Comparison of ENCODE assay signal across 20 cellular contexts in the genomic region with DNA sequence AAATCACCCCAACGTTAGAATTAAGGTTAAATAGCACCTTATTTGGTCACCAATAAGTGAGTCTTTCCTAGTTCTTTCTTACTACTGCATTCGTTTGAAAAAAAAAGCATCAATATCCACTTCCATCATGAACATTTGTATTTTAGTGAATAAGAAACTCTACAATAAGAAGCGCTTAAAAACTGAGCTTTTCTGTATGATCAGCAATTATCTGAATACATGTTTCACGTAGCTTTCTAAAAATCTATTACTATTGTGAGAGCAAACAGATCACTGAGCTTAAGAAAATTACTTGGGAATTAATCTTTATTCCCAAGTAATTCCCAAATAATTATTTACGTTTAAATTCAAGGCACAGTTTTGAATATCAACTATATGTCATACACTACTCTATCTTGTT. TPM values are rescaled to one million over a fixed set of nuclear protein-coding genes. Genes with fewer than 3 reads are reported as not detected.
A peak's percentile ranks its signal among the peaks of the same experiment; 100 is the strongest.
DNase-seq lines count a peak whose midpoint lies in the region; ATAC-seq, FAIRE-seq and TF ChIP-seq lines count a peak whose summit lies in the region.
"Had no signal": no experiment of that assay in that cellular context is flagged by ENCODE, and none has a peak within 500 bp of the region (broad histone marks: within the 10 kb centered on the region; RNA-seq: fewer than 3 reads in every experiment).

No MANE protein-coding gene starts in this region.

- H3K36me3 Mint-ChIP-seq in WTC11 = peaks cover 34% of the 10 kb centered on the region
- peaks cover 31% of the 10 kb centered on the region for H3K36me3 Mint-ChIP-seq in neural crest cell (ENCODE audit: low read depth)
- H3K36me3 Mint-ChIP-seq in activated CD8-positive, alpha-beta T cell treated with anti-CD3 and anti-CD28 coated beads, Interleukin-2, amount 10 ng/mL, durations not matched to agents 7 days and 5 days (ENCODE audit: low read depth) = peaks cover 19% of the 10 kb centered on the region

- H3K4me2 ChIP-seq in A549 = no peak overlapping the region

- DNase-seq in A549 (ENCODE audit: low read depth in 1 of 2, low spot score in 1 of 2) (no peak), GM10248 (ENCODE audit: extremely low spot score) (no peak), WTC11 (ENCODE audit: low spot score) (no peak), neural crest cell (ENCODE audit: low read depth, low spot score) (no peak), left colon (no peak)
- no peak for DNase-seq in activated CD8-positive, alpha-beta T cell treated with anti-CD3 and anti-CD28 coated beads, Interleukin-2, amount 10 ng/mL, durations not matched to agents 7 days and 5 days
- DNase-seq: 8988T; BE2C; CD4-positive, alpha-beta T cell; DMS153; DMS79; GDM1; GOT3; KG1 had no signal

- CTCF ChIA-PET in A549 (lab: Yijun Ruan, JAX) (interaction anchor here (0.6 to 2.2 kb wide), 16 partner anchors 13 to 1959 kb away, joined by 3 to 19 read pairs (median 4); no protein-coding TSS in a partner anchor), GM10248 (lab: Yijun Ruan, JAX) (interaction anchor here (0.9 to 2.2 kb wide), 9 partner anchors 12 to 191 kb away, joined by 3 to 7 read pairs (median 4); a partner anchor contains a TSS), WTC11 (lab: Charles Lee) (interaction anchor here (1.3 to 1.9 kb wide), 5 partner anchors 10 to 218 kb away, joined by 3 to 12 read pairs (median 10); no protein-coding TSS in a partner anchor)
- CTCF ChIA-PET in activated CD8-positive, alpha-beta T cell treated with anti-CD3 and anti-CD28 coated beads, Interleukin-2, amount 10 ng/mL, durations not matched to agents 7 days and 5 days (lab: Charles Lee) = interaction anchor here (0.6 to 3.4 kb wide), 12 partner anchors 8 to 488 kb away, joined by 3 to 14 read pairs (median 5); a partner anchor contains a TSS

- H3K27me3 Mint-ChIP-seq in WTC11 (ENCODE audit: low read depth) = no peaks in the 10 kb centered on the region
- H3K27me3 Mint-ChIP-seq in neural crest cell (ENCODE audit: low read depth) = no peaks in the 10 kb centered on the region
- H3K27me3 Mint-ChIP-seq in activated CD8-positive, alpha-beta T cell treated with anti-CD3 and anti-CD28 coated beads, Interleukin-2, amount 10 ng/mL, durations not matched to agents 7 days and 5 days (ENCODE audit: low read depth) = no peaks in the 10 kb centered on the region
- H3K27me3 Mint-ChIP-seq: CD4-positive, alpha-beta T cell; IgD-negative memory B cell had no signal

- intact Hi-C loops in left colon (cut with DNase I, micrococcal nuclease) = no loop called here

- ATAC-seq in A549 (no peak), WTC11 (no peak), left colon (no peak), HG02798 (IDR thresholded peaks at IDR 0.05; ENCODE audit: poor library complexity, unreplicated experiment) (no peak), HG03469 (IDR thresholded peaks at IDR 0.05; ENCODE audit: unreplicated experiment) (no peak)
- no peak for ATAC-seq in activated CD8-positive, alpha-beta T cell treated with anti-CD3 and anti-CD28 coated beads, Interleukin-2, amount 10 ng/mL, durations not matched to agents 7 days and 5 days

- H3K9me3 Mint-ChIP-seq in WTC11 (peaks cover 10% of the 10 kb centered on the region), neural crest cell (peaks cover 2% of the 10 kb centered on the region)
- H3K9me3 Mint-ChIP-seq in activated CD8-positive, alpha-beta T cell treated with anti-CD3 and anti-CD28 coated beads, Interleukin-2, amount 10 ng/mL, durations not matched to agents 7 days and 5 days (ENCODE audit: insufficient read depth) = peaks cover 2% of the 10 kb centered on the region

- 82% methylated on average over 5 of the region's 5 CpGs for WGBS in A549 (ENCODE audit: missing lambda C conversion rate)

- no peak overlapping the region for H3K4me3 Mint-ChIP-seq in WTC11
- H3K4me3 Mint-ChIP-seq in neural crest cell = no peak overlapping the region
- H3K4me3 Mint-ChIP-seq in activated CD8-positive, alpha-beta T cell treated with anti-CD3 and anti-CD28 coated beads, Interleukin-2, amount 10 ng/mL, durations not matched to agents 7 days and 5 days = no peak overlapping the region
- H3K4me3 Mint-ChIP-seq: CD4-positive, alpha-beta T cell had no signal

- POLR2A ChIA-PET in A549 (lab: Yijun Ruan, JAX) (no interaction called here), GM10248 (lab: Yijun Ruan, JAX) (no interaction called here), WTC11 (lab: Charles Lee) (no interaction called here)
- POLR2A ChIA-PET in activated CD8-positive, alpha-beta T cell treated with anti-CD3 and anti-CD28 coated beads, Interleukin-2, amount 10 ng/mL, durations not matched to agents 7 days and 5 days (lab: Charles Lee) = no interaction called here

- FAIRE-seq in A549 (lab: Jason Lieb, UNC) = no peak
- FAIRE-seq: D721Med had no signal

- TF ChIP-seq RAD21 in A549 (conservative IDR thresholded peaks at IDR 0.05 in 1 of 2, IDR thresholded peaks at IDR 0.05 in 1 of 2) = no peak

- TF ChIP-seq POLR2A in A549 (IDR thresholded peaks at IDR 0.05; ENCODE audit: low read length) = no peak

- H3K4me3 ChIP-seq in A549 = no peak overlapping the region

- H3K27ac Mint-ChIP-seq in WTC11 (peak overlapping the region; percentile 50; the same call in 1 of the 2 replicates), neural crest cell (ENCODE audit: unreplicated experiment) (peak overlapping the region; percentile 8)
- no peak overlapping the region for H3K27ac Mint-ChIP-seq in activated CD8-positive, alpha-beta T cell treated with anti-CD3 and anti-CD28 coated beads, Interleukin-2, amount 10 ng/mL, durations not matched to agents 7 days and 5 days
- H3K27ac Mint-ChIP-seq: CD4-positive, alpha-beta T cell; IgD-negative memory B cell had no signal

- H3K4me1 Mint-ChIP-seq in WTC11 (peaks cover 3% of the 10 kb centered on the region; the same call in 1 of the 2 replicates), neural crest cell (peaks cover 19% of the 10 kb centered on the region)
- H3K4me1 Mint-ChIP-seq in activated CD8-positive, alpha-beta T cell treated with anti-CD3 and anti-CD28 coated beads, Interleukin-2, amount 10 ng/mL, durations not matched to agents 7 days and 5 days (ENCODE audit: low read depth) = no peaks in the 10 kb centered on the region

- peaks cover 3% of the 10 kb centered on the region; the same call in 2 of the 3 replicates for H3K9me3 ChIP-seq in A549
- H3K9me3 ChIP-seq: BE2C, Caco-2 had no signal

- TF ChIP-seq CTCF in A549 (IDR thresholded peaks at IDR 0.05) (no peak), GM10248 (IDR thresholded peaks at IDR 0.05; ENCODE audit: control extremely low read depth, extremely low read depth, low read depth, missing control alignments) (peak; percentile 2), WTC11 (IDR thresholded peaks at IDR 0.05) (no peak), neural crest cell (conservative IDR thresholded peaks at IDR 0.05) (no peak)

- H3K27ac ChIP-seq in A549 = no peak overlapping the region
- H3K27ac ChIP-seq: HL-60 had no signal

- no peaks in the 10 kb centered on the region for H3K4me1 ChIP-seq in A549
- H3K4me1 ChIP-seq: BE2C, Caco-2 had no signal

- TF ChIP-seq EP300 in A549 (IDR thresholded peaks at IDR 0.05) = no peak

TF ChIP-seq in A549, 52 proteins besides CTCF, POLR2A, EP300 and RAD21:
- peak; percentile 82 for TF ChIP-seq MAFK (IDR thresholded peaks at IDR 0.05; ENCODE audit: partially characterized antibody)
- no peak for TF ChIP-seq SREBF2 (IDR thresholded peaks at IDR 0.05)
TF ChIP-seq in A549: peak in this region for 1.

TF ChIP-seq in WTC11, 78 proteins besides CTCF, POLR2A, EP300 and RAD21 (continues in another document):
- TF ChIP-seq GTF2I (CRISPR knock-in tag; conservative IDR thresholded peaks at IDR 0.05) = no peak
- TF ChIP-seq, protein P1, sequence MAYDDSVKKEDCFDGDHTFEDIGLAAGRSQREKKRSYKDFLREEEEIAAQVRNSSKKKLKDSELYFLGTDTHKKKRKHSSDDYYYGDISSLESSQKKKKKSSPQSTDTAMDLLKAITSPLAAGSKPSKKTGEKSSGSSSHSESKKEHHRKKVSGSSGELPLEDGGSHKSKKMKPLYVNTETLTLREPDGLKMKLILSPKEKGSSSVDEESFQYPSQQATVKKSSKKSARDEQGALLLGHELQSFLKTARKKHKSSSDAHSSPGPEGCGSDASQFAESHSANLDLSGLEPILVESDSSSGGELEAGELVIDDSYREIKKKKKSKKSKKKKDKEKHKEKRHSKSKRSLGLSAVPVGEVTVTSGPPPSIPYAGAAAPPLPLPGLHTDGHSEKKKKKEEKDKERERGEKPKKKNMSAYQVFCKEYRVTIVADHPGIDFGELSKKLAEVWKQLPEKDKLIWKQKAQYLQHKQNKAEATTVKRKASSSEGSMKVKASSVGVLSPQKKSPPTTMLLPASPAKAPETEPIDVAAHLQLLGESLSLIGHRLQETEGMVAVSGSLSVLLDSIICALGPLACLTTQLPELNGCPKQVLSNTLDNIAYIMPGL (CRISPR knock-in tag; IDR thresholded peaks at IDR 0.05) = no peak
- TF ChIP-seq SOX15 (CRISPR knock-in tag; IDR thresholded peaks at IDR 0.05) = no peak
- no peak for TF ChIP-seq ZBTB21 (CRISPR knock-in tag; IDR thresholded peaks at IDR 0.05; ENCODE audit: borderline replicate concordance)
- TF ChIP-seq, protein P2, sequence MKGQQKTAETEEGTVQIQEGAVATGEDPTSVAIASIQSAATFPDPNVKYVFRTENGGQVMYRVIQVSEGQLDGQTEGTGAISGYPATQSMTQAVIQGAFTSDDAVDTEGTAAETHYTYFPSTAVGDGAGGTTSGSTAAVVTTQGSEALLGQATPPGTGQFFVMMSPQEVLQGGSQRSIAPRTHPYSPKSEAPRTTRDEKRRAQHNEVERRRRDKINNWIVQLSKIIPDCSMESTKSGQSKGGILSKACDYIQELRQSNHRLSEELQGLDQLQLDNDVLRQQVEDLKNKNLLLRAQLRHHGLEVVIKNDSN (CRISPR knock-in tag; IDR thresholded peaks at IDR 0.05) = no peak
- TF ChIP-seq ZNF263 (CRISPR knock-in tag; IDR thresholded peaks at IDR 0.05; ENCODE audit: low read depth) = no peak
- TF ChIP-seq SMAD4 (CRISPR knock-in tag; IDR thresholded peaks at IDR 0.05) = no peak
- TF ChIP-seq, protein P3, sequence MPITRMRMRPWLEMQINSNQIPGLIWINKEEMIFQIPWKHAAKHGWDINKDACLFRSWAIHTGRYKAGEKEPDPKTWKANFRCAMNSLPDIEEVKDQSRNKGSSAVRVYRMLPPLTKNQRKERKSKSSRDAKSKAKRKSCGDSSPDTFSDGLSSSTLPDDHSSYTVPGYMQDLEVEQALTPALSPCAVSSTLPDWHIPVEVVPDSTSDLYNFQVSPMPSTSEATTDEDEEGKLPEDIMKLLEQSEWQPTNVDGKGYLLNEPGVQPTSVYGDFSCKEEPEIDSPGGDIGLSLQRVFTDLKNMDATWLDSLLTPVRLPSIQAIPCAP (CRISPR knock-in tag; IDR thresholded peaks at IDR 0.05) = no peak

RNA-seq across cellular contexts. Expression of a gene that starts 32.5 kb away (rescaled TPM):
- polyA plus RNA-seq in A549 (2011; rRNA removed) (7.5 and 9.1 TPM in 2 replicates), A549 (2017; fragmentation: RNase III; extraction: RNeasy Plus Mini Kit Qiagen cat#74134 plus additional on column Dnase treatment) (3.7 to 4.3 TPM (median 4.2 TPM) in 3 replicates)
- 1.1 and 1.2 TPM in 2 replicates for polyA plus RNA-seq in A549 (2012; cell fraction: cytosol; rRNA removed)
- polyA plus RNA-seq in A549 (2012; cell fraction: nucleus; rRNA removed) = 1.1 and 2.0 TPM in 2 replicates
- polyA minus RNA-seq in A549 (2011; rRNA and poly(A)+ RNA removed) = 5.1 and 5.7 TPM in 2 replicates
- total RNA-seq in WTC11 (2021) (6.0 to 7.3 TPM (median 6.7 TPM) in 3 replicates), neural crest cell (13.2 and 13.8 TPM in 2 replicates), left colon (10 to 100 TPM; 16.2 to 19.4 TPM)
- 1 to 10 TPM; 5.9 to 6.5 TPM for total RNA-seq in activated CD8-positive, alpha-beta T cell treated with anti-CD3 and anti-CD28 coated beads, Interleukin-2, amount 10 ng/mL, durations not matched to agents 7 days and 5 days
